21 cellular contexts compared by ENCODE assay signal in genomic region chr22:49354516-49355205, GRCh38.
DNase-seq lines count a peak whose midpoint lies in the region; ATAC-seq and TF ChIP-seq lines count a peak whose summit lies in the region.
"Had no signal": no experiment of that assay in that cellular context is flagged by ENCODE, and none has a peak within 500 bp of the region (broad histone marks: within the 10 kb centered on the region; RNA-seq: fewer than 3 reads in every experiment).

No MANE protein-coding gene starts in this region.

- DNase-seq in SK-N-SH = peak; percentile 5
- DNase-seq in Karpas-422 = peak; percentile 53
- peak; percentile 47 for DNase-seq in islet precursor cell
- peak; percentile 53 for DNase-seq in spleen
- no peak for DNase-seq in KG1 (lab: John Stamatoyannopoulos, UW)
- DNase-seq in SIG-M5 (lab: John Stamatoyannopoulos, UW) = no peak
- no peak for DNase-seq in GM10266 (ENCODE audit: extremely low spot score)
- DNase-seq: Caco-2, DMS53, GDM1, MM.1S, NCI-H1105 treated with DMSO at 0.1 percent for 48 hours, NCI-H187 treated with DMSO at 0.1 percent for 48 hours, NCI-H2171, NCI-H446 treated with DMSO at 0.1 percent for 48 hours, NCI-H774 had no signal

- H3K9me3 ChIP-seq in SK-N-SH = no peaks in the 10 kb centered on the region
- H3K9me3 ChIP-seq in Karpas-422 (ENCODE audit: low read length) = no peaks in the 10 kb centered on the region
- H3K9me3 ChIP-seq in spleen = no peaks in the 10 kb centered on the region
- H3K9me3 ChIP-seq: Caco-2 had no signal

- no peak overlapping the region for H2AFZ ChIP-seq in SK-N-SH (ENCODE audit: low read depth)
- H2AFZ ChIP-seq in Karpas-422 (ENCODE audit: low read length) = 0 out of 2 replicates have a peak overlapping the region, but pooled peaks have one; percentile 65
- H2AFZ ChIP-seq: GM23338 had no signal

- CTCF ChIA-PET in SK-N-SH (lab: Yijun Ruan, JAX) = no interaction called here

- H3K36me3 ChIP-seq in SK-N-SH (replicated peaks in 1 of 2; ENCODE audit: control insufficient read depth in 1 of 2, insufficient read depth in 2 of 2, low read length in 1 of 2) (no peaks in the 10 kb centered on the region), Karpas-422 (ENCODE audit: insufficient read depth, low read length) (no peaks in the 10 kb centered on the region), spleen (no peaks in the 10 kb centered on the region)

- no peak for TF ChIP-seq CTCF in SK-N-SH (IDR thresholded peaks at IDR 0.05)
- TF ChIP-seq CTCF in spleen (IDR thresholded peaks at IDR 0.05 in 8 of 11, conservative IDR thresholded peaks at IDR 0.05 in 3 of 11) = no peak
- no peak for TF ChIP-seq CTCF in GM10266 (IDR thresholded peaks at IDR 0.05; ENCODE audit: control insufficient read depth, insufficient read depth, low read depth, missing control alignments)

- TF ChIP-seq EP300 in SK-N-SH (IDR thresholded peaks at IDR 0.05; ENCODE audit: borderline replicate concordance in 1 of 2, low read depth in 1 of 2, low read length in 1 of 2) = no peak

- TF ChIP-seq RAD21 in SK-N-SH (IDR thresholded peaks at IDR 0.05; ENCODE audit: low read length) = no peak

- H3K27ac ChIP-seq in SK-N-SH (ENCODE audit: low read depth in 2 of 2, low read length in 1 of 2) (no peak overlapping the region), Karpas-422 (ENCODE audit: low read length) (no peak overlapping the region), spleen (peak overlapping the region in 4 of 8 donors; percentile 28 to 46 (median 38))
- H3K27ac ChIP-seq: 22Rv1 had no signal

- H3K9ac ChIP-seq in SK-N-SH = no peak overlapping the region
- no peak overlapping the region for H3K9ac ChIP-seq in Karpas-422 (ENCODE audit: low read length)

- H3K4me2 ChIP-seq in SK-N-SH (no peak overlapping the region), Karpas-422 (ENCODE audit: low read depth, low read length, poor library complexity, severe bottlenecking) (peak overlapping the region; percentile 40)
- H3K4me2 ChIP-seq: GM23338 had no signal

- H3K27me3 ChIP-seq in SK-N-SH (ENCODE audit: insufficient read depth) (peaks cover 18% of the 10 kb centered on the region; the same call in 1 of the 2 replicates), Karpas-422 (ENCODE audit: low read length) (no peaks in the 10 kb centered on the region), spleen (replicated peaks in 1 of 7) (peaks cover 0 to 86% (median 0%) of the 10 kb centered on the region in 7 donors)

- no peak for TF ChIP-seq POLR2A in spleen (IDR thresholded peaks at IDR 0.05)

- no peaks in the 10 kb centered on the region for H3F3A ChIP-seq in SK-N-SH (replicated peaks; ENCODE audit: insufficient read depth)

- H3K79me2 ChIP-seq in SK-N-SH (ENCODE audit: insufficient read depth) (no peaks in the 10 kb centered on the region), Karpas-422 (ENCODE audit: low read length) (no peaks in the 10 kb centered on the region)

- POLR2A ChIA-PET in SK-N-SH (lab: Yijun Ruan, JAX) = no interaction called here

- no peaks in the 10 kb centered on the region for H4K20me1 ChIP-seq in SK-N-SH (ENCODE audit: insufficient read depth)
- H4K20me1 ChIP-seq in Karpas-422 (ENCODE audit: insufficient read depth, low read depth, low read length) = no peaks in the 10 kb centered on the region

- intact Hi-C loops in spleen (cut with DNase I; ENCODE audit: low total_unique reads) = no loop called here

- H3K9me2 ChIP-seq in SK-N-SH (no peaks in the 10 kb centered on the region), Karpas-422 (replicated peaks; ENCODE audit: insufficient read depth, low read length) (no peaks in the 10 kb centered on the region)

- WGBS in SK-N-SH (ENCODE audit: low lambda C conversion rate) = 8% methylated on average over 14 of the region's 14 CpGs
- WGBS in spleen, 5 donors = 43 to 56% (median 52%) methylated on average over 11 to 14 of the region's 14 CpGs

- H3K4me3 ChIP-seq in SK-N-SH (ENCODE audit: low read depth in 2 of 2, low read length in 1 of 2) (no peak overlapping the region), Karpas-422 (ENCODE audit: low read length) (no peak overlapping the region), spleen (no peak overlapping the region)
- H3K4me3 ChIP-seq: GM23338 had no signal

- H3K4me1 ChIP-seq in SK-N-SH (ENCODE audit: control insufficient read depth in 1 of 2, insufficient read depth in 2 of 2, low read depth in 1 of 2, low read length in 1 of 2) (no peaks in the 10 kb centered on the region; a peak in 1 of 4 replicates), Karpas-422 (ENCODE audit: low read length) (peaks cover 60% of the 10 kb centered on the region), spleen (peaks cover 0 to 35% (median 11%) of the 10 kb centered on the region in 6 donors)
- H3K4me1 ChIP-seq: Caco-2 had no signal

- no peak for ATAC-seq in SK-N-SH treated with all-trans-retinoic acid at 6 μM for 48 hours
- ATAC-seq: GM23338, Panc1, Right ventricle myocardium inferior had no signal

TF ChIP-seq in SK-N-SH, 30 proteins besides CTCF, POLR2A, EP300 and RAD21:
- TF ChIP-seq MEF2A (IDR thresholded peaks at IDR 0.05; ENCODE audit: borderline replicate concordance, low read depth) (no peak), YY1 (IDR thresholded peaks at IDR 0.05; ENCODE audit: low read depth) (no peak), FOXM1 (IDR thresholded peaks at IDR 0.05; ENCODE audit: low read depth) (no peak), JUND (IDR thresholded peaks at IDR 0.05) (no peak), RXRA (IDR thresholded peaks at IDR 0.05; ENCODE audit: borderline replicate concordance, low read depth) (no peak), CHD2 (IDR thresholded peaks at IDR 0.05; ENCODE audit: low read length, partially characterized antibody) (no peak)

TF ChIP-seq in SK-N-SH treated with all-trans-retinoic acid at 6 μM for 48 hours, 23 proteins besides CTCF, POLR2A, EP300 and RAD21:
- no peak for TF ChIP-seq GLIS3 (CRISPR knock-in tag; IDR thresholded peaks at IDR 0.05)
- TF ChIP-seq PATZ1 (CRISPR knock-in tag; IDR thresholded peaks at IDR 0.05; ENCODE audit: borderline replicate concordance) = no peak
- TF ChIP-seq ISL1 (CRISPR knock-in tag; IDR thresholded peaks at IDR 0.05) = no peak
- TF ChIP-seq OSR1 (CRISPR knock-in tag; IDR thresholded peaks at IDR 0.05) = no peak
- no peak for TF ChIP-seq POU6F1 (CRISPR knock-in tag; IDR thresholded peaks at IDR 0.05; ENCODE audit: borderline replicate concordance, low read depth)
- no peak for TF ChIP-seq ESRRG (CRISPR knock-in tag; IDR thresholded peaks at IDR 0.05)
- TF ChIP-seq ZNF565 (CRISPR knock-in tag; conservative IDR thresholded peaks at IDR 0.05; ENCODE audit: low read depth) = no peak
- no peak for TF ChIP-seq RARB (CRISPR knock-in tag; IDR thresholded peaks at IDR 0.05)
- no peak for TF ChIP-seq TOX (CRISPR knock-in tag; IDR thresholded peaks at IDR 0.05; ENCODE audit: borderline replicate concordance)
- no peak for TF ChIP-seq ZC3H10 (CRISPR knock-in tag; IDR thresholded peaks at IDR 0.05)
- no peak for TF ChIP-seq TCF4 (CRISPR knock-in tag; IDR thresholded peaks at IDR 0.05; ENCODE audit: borderline replicate concordance)
- no peak for TF ChIP-seq ZFP3 (CRISPR knock-in tag; IDR thresholded peaks at IDR 0.05)
- no peak for TF ChIP-seq BACH2 (CRISPR knock-in tag; IDR thresholded peaks at IDR 0.05; ENCODE audit: borderline replicate concordance)
- no peak for TF ChIP-seq CSRNP3 (CRISPR knock-in tag; IDR thresholded peaks at IDR 0.05)
- TF ChIP-seq ARNTL (CRISPR knock-in tag; IDR thresholded peaks at IDR 0.05; ENCODE audit: borderline replicate concordance, low read depth) = no peak
- TF ChIP-seq SNAI2 (CRISPR knock-in tag; IDR thresholded peaks at IDR 0.05) = no peak
- no peak for TF ChIP-seq CSDC2 (CRISPR knock-in tag; IDR thresholded peaks at IDR 0.05)
- no peak for TF ChIP-seq ZFP30 (CRISPR knock-in tag; IDR thresholded peaks at IDR 0.05)
- TF ChIP-seq PPARA (CRISPR knock-in tag; IDR thresholded peaks at IDR 0.05; ENCODE audit: borderline replicate concordance) = no peak

Comparison
In these comparisons a context has a peak if more than half of its experiments do, and no peak if none do; other contexts are left out.
1. DNase-seq: peak in SK-N-SH (single experiment), Karpas-422 (single experiment), islet precursor cell (single experiment) and spleen (single experiment); none in KG1 (single experiment), SIG-M5 (single experiment) and GM10266 (single experiment).